ENCODE assay signal across 35 cellular contexts in the genomic region with DNA sequence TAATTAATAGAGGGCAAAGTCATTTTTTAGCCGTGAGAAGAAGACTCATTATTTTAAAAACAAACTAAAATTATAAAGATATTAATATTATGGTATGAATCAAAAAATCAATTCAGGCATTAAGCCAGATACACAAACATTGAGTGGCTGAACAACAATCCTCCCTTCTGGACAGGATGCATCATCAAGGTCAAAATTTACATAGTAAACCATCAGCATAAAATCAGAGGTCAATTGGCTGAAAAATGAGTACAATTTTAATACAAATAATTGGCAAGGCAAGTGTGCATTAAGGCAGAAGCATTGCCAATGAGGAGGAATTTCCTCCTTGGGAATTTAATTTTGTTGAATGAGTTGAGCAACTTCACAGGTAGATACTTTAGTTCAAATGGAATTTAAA.
"Had no signal": no experiment of that assay in that cellular context is flagged by ENCODE, and none has a peak within 500 bp of the region (broad histone marks: within the 10 kb centered on the region; RNA-seq: fewer than 3 reads in every experiment).

No MANE protein-coding gene starts in this region.

- H3K9me3 ChIP-seq: MG63 had no signal

- H3K9ac ChIP-seq: KMS-11 had no signal

- H3K36me3 ChIP-seq: MG63 had no signal

- H3K27ac ChIP-seq: KMS-11 had no signal

- DNase-seq: Karpas-422, Kasumi-1, KG1, MG63, MM.1S, MV-4-11, NCI-H1048, NCI-H1092, NCI-H1092 treated with DMSO at 0.1 percent for 48 hours, NCI-H1105, NCI-H1105 treated with DMSO at 0.1 percent for 48 hours, NCI-H1417, NCI-H1417 treated with DMSO at 0.1 percent for 48 hours, NCI-H1436, NCI-H1436 treated with DMSO at 0.1 percent for 48 hours, NCI-H146, NCI-H1694, NCI-H1694 treated with DMSO at 0.1 percent for 48 hours, NCI-H187, NCI-H187 treated with DMSO at 0.1 percent for 48 hours, NCI-H1930, NCI-H2029, NCI-H2029 treated with DMSO at 0.1 percent for 48 hours, NCI-H2081, NCI-H2081 treated with DMSO at 0.1 percent for 48 hours, NCI-H2107, NCI-H2171, NCI-H2171 treated with DMSO at 0.1 percent for 48 hours, NCI-H2227 treated with DMSO at 0.1 percent for 48 hours, NCI-H226, NCI-H345, NCI-H446, NCI-H446 treated with DMSO at 0.1 percent for 48 hours, NCI-H510A treated with DMSO at 0.1 percent for 48 hours had no signal

- H3K4me3 ChIP-seq: MG63 had no signal

- H3K27me3 ChIP-seq: MG63 had no signal
